Comparison of ENCODE assay signal across 38 cellular contexts in genomic region chr9:104503440-104503839, GRCh38. TPM values are rescaled to one million over a fixed set of nuclear protein-coding genes. Genes with fewer than 3 reads are reported as not detected.
"Had no signal": no experiment of that assay in that cellular context is flagged by ENCODE, and none has a peak within 500 bp of the region (broad histone marks: within the 10 kb centered on the region; RNA-seq: fewer than 3 reads in every experiment).

No MANE protein-coding gene starts in this region.

- H3K9ac ChIP-seq: KMS-11 had no signal

- H3K9me3 ChIP-seq: MG63 had no signal

- H3K4me3 ChIP-seq: MG63 had no signal

- H3K27ac ChIP-seq: KMS-11 had no signal

- DNase-seq: Karpas-422, Kasumi-1, KG1, MG63, MM.1S, MV-4-11, NCI-H1048, NCI-H1092, NCI-H1092 treated with DMSO at 0.1 percent for 48 hours, NCI-H1105, NCI-H1105 treated with DMSO at 0.1 percent for 48 hours, NCI-H1417 treated with DMSO at 0.1 percent for 48 hours, NCI-H1436, NCI-H1436 treated with DMSO at 0.1 percent for 48 hours, NCI-H146, NCI-H1694, NCI-H1694 treated with DMSO at 0.1 percent for 48 hours, NCI-H187, NCI-H187 treated with DMSO at 0.1 percent for 48 hours, NCI-H1930, NCI-H2029, NCI-H2029 treated with DMSO at 0.1 percent for 48 hours, NCI-H2081, NCI-H2081 treated with DMSO at 0.1 percent for 48 hours, NCI-H2107, NCI-H2171, NCI-H2171 treated with DMSO at 0.1 percent for 48 hours, NCI-H2227 treated with DMSO at 0.1 percent for 48 hours, NCI-H226, NCI-H345, NCI-H446, NCI-H446 treated with DMSO at 0.1 percent for 48 hours, NCI-H510A had no signal

- H3K4me2 ChIP-seq: KMS-11 had no signal

- H3K36me3 ChIP-seq: MG63 had no signal

- H3K27me3 ChIP-seq: MG63 had no signal

RNA-seq across cellular contexts. Expression of gene OR13F1, which starts 0.6 kb away (rescaled TPM):
- total RNA-seq: LHCN-M2, M059J, MCF 10A, NCI-H460 had no signal

RNA-seq across cellular contexts. Expression of gene OR13C4, which starts 23.6 kb away (rescaled TPM):
- total RNA-seq: LHCN-M2, M059J, MCF 10A, NCI-H460 had no signal

RNA-seq across cellular contexts. Expression of gene OR13C3, which starts 33.2 kb away (rescaled TPM):
- total RNA-seq: LHCN-M2, M059J, MCF 10A, NCI-H460 had no signal
